15 cellular contexts compared by ENCODE assay signal in the genomic region with DNA sequence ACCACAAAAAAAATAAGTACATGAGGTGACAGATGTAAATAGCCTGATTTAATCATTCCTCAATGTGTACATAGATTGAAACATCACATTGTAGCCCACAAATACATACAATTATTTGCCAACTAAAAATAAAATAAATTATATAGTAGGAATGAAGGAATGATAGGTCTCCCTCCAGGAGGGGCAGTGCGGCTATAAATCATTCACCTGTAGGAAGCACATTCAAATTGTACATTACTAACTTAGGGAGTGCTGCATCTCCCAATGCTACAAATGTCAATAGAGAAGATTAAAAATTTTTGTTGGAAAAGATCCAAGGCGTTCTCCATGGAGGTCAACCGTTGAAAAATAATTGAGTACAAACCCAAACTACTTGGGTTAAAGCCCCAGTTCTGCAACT. TPM values are rescaled to one million over a fixed set of nuclear protein-coding genes. Genes with fewer than 3 reads are reported as not detected.
A peak's percentile ranks its signal among the peaks of the same experiment; 100 is the strongest.
DNase-seq lines count a peak whose midpoint lies in the region; ATAC-seq, FAIRE-seq and TF ChIP-seq lines count a peak whose summit lies in the region.
"Had no signal": no experiment of that assay in that cellular context is flagged by ENCODE, and none has a peak within 500 bp of the region (broad histone marks: within the 10 kb centered on the region; RNA-seq: fewer than 3 reads in every experiment).

No MANE protein-coding gene starts in this region.

- peak overlapping the region; percentile 29 for H3K4me2 ChIP-seq in A549

- H3K4me3 Mint-ChIP-seq in CD4-positive, alpha-beta memory T cell: peak overlapping the region in 4 of 8 donors; percentile 16 to 47 (median 22)
- H3K4me3 Mint-ChIP-seq in T-cell (peak overlapping the region in 2 of 3 donors; percentile 6 to 98), immature natural killer cell (peak overlapping the region in 3 of 5 donors; percentile 48 to 99 (median 52))
- H3K4me3 Mint-ChIP-seq: H9 had no signal

- DNase-seq in A549 (ENCODE audit: low read depth in 1 of 2, low spot score in 1 of 2) (no peak), T-cell (no peak), immature natural killer cell (no peak), COLO668 (lab: John Stamatoyannopoulos, UW; ENCODE audit: unreplicated experiment) (no peak)
- DNase-seq in CD4-positive, alpha-beta memory T cell: no peak
- no peak for DNase-seq in stimulated activated CD4-positive, alpha-beta T cell treated with anti-CD3 and anti-CD28 coated beads, Interleukin-15, amount 100 ng/mL, for 24 hours
- DNase-seq: activated CD4-positive, alpha-beta T cell treated with anti-CD3 and anti-CD28 coated beads, Interleukin-2, amount 10 ng/mL, durations not matched to agents 7 days and 5 days; activated effector memory CD4-positive, alpha-beta T cell treated with Interleukin-2 at 50 U/mL for 16 hours; adrenal gland; Calu3; dorsolateral prefrontal cortex; H9 had no signal

- intact Hi-C loops in CD4-positive, alpha-beta memory T cell (cut with micrococcal nuclease): no loop called here

- no peak for TF ChIP-seq EP300 in A549 (IDR thresholded peaks at IDR 0.05)

- H3K27me3 ChIP-seq in CD4-positive, alpha-beta memory T cell (ENCODE audit: insufficient read depth, low read length): no peaks in the 10 kb centered on the region
- H3K27me3 ChIP-seq: adrenal gland, cardiac muscle cell, dorsolateral prefrontal cortex had no signal

- H3K9me3 Mint-ChIP-seq in CD4-positive, alpha-beta memory T cell: peaks cover 0 to 5% (median 0%) of the 10 kb centered on the region in 8 donors
- H3K9me3 Mint-ChIP-seq in T-cell (no peaks in the 10 kb centered on the region), immature natural killer cell (no peaks in the 10 kb centered on the region)
- H3K9me3 Mint-ChIP-seq: activated CD4-positive, alpha-beta T cell treated with anti-CD3 and anti-CD28 coated beads, Interleukin-2, amount 10 ng/mL, durations not matched to agents 7 days and 5 days; H9 had no signal

- H3K27ac ChIP-seq in A549: no peak overlapping the region
- no peak overlapping the region for H3K27ac ChIP-seq in CD4-positive, alpha-beta memory T cell (ENCODE audit: low read depth, low read length)
- H3K27ac ChIP-seq: adrenal gland, cardiac muscle cell had no signal

- H3K36me3 Mint-ChIP-seq in CD4-positive, alpha-beta memory T cell: peaks cover 4 to 15% of the 10 kb centered on the region in 2 donors
- H3K36me3 Mint-ChIP-seq in T-cell: peaks cover 5% of the 10 kb centered on the region
- H3K36me3 Mint-ChIP-seq in immature natural killer cell: peaks cover 0 to 4% (median 3%) of the 10 kb centered on the region in 3 donors

- ATAC-seq in A549 (no peak), T-cell (replicated peaks in 1 of 4) (no peak), GM19351 (IDR thresholded peaks at IDR 0.05; ENCODE audit: unreplicated experiment) (no peak)

- POLR2A ChIA-PET in A549 (lab: Yijun Ruan, JAX): no interaction called here
- POLR2A ChIA-PET in CD4-positive, alpha-beta memory T cell (lab: Charles Lee; ENCODE audit: partially characterized antibody): no interaction called here
- POLR2A ChIA-PET in T-cell (lab: Charles Lee): interaction anchor here in 1 of 2 donors (2.3 kb wide), 1 partner anchor 12 kb away, joined by 6 read pairs; no protein-coding TSS in a partner anchor

- peak overlapping the region in 4 of 7 donors; percentile 50 to 100 (median 58) for H3K27ac Mint-ChIP-seq in CD4-positive, alpha-beta memory T cell
- H3K27ac Mint-ChIP-seq in T-cell (no peak overlapping the region), immature natural killer cell (peak overlapping the region; percentile 51 to 100 (median 100))
- H3K27ac Mint-ChIP-seq: activated CD4-positive, alpha-beta T cell treated with anti-CD3 and anti-CD28 coated beads, Interleukin-2, amount 10 ng/mL, durations not matched to agents 7 days and 5 days; H9 had no signal

- no peaks in the 10 kb centered on the region for H3K9me3 ChIP-seq in A549
- H3K9me3 ChIP-seq in CD4-positive, alpha-beta memory T cell (ENCODE audit: control insufficient read depth in 1 of 2, low read length in 2 of 2): no peaks in the 10 kb centered on the region
- H3K9me3 ChIP-seq: adrenal gland had no signal

- H3K4me1 ChIP-seq in A549: peaks cover 42% of the 10 kb centered on the region
- peaks cover 71% of the 10 kb centered on the region for H3K4me1 ChIP-seq in CD4-positive, alpha-beta memory T cell (ENCODE audit: insufficient read depth, low read length)

- no peak overlapping the region for H3K4me3 ChIP-seq in A549
- H3K4me3 ChIP-seq in CD4-positive, alpha-beta memory T cell (ENCODE audit: low read length in 2 of 2): no peak overlapping the region
- H3K4me3 ChIP-seq: adrenal gland, cardiac muscle cell, dorsolateral prefrontal cortex had no signal

- H3K27me3 Mint-ChIP-seq in CD4-positive, alpha-beta memory T cell: no peaks in the 10 kb centered on the region
- no peaks in the 10 kb centered on the region for H3K27me3 Mint-ChIP-seq in T-cell
- peaks cover 19 to 31% (median 22%) of the 10 kb centered on the region in 3 donors for H3K27me3 Mint-ChIP-seq in immature natural killer cell (ENCODE audit: low read depth in 3 of 3)
- H3K27me3 Mint-ChIP-seq: activated CD4-positive, alpha-beta T cell treated with anti-CD3 and anti-CD28 coated beads, Interleukin-2, amount 10 ng/mL, durations not matched to agents 7 days and 5 days had no signal

- peaks cover 44 to 82% (median 61%) of the 10 kb centered on the region in 4 donors for H3K4me1 Mint-ChIP-seq in CD4-positive, alpha-beta memory T cell
- peaks cover 71 to 78% (median 71%) of the 10 kb centered on the region in 3 donors for H3K4me1 Mint-ChIP-seq in T-cell
- peaks cover 80 to 81% of the 10 kb centered on the region in 2 donors for H3K4me1 Mint-ChIP-seq in immature natural killer cell

- 36% methylated on average over 3 of the region's 3 CpGs for WGBS in A549 (ENCODE audit: missing lambda C conversion rate)

- TF ChIP-seq CTCF in A549 (IDR thresholded peaks at IDR 0.05): no peak

- TF ChIP-seq RAD21 in A549 (conservative IDR thresholded peaks at IDR 0.05 in 1 of 2, IDR thresholded peaks at IDR 0.05 in 1 of 2): no peak

- no peak for FAIRE-seq in A549 (lab: Jason Lieb, UNC)
- FAIRE-seq: frontal cortex had no signal

- no peak for TF ChIP-seq POLR2A in A549 (IDR thresholded peaks at IDR 0.05; ENCODE audit: low read length)

- CTCF ChIA-PET in A549 (lab: Yijun Ruan, JAX): no interaction called here
- CTCF ChIA-PET in CD4-positive, alpha-beta memory T cell (lab: Charles Lee; ENCODE audit: partially characterized antibody): no interaction called here
- CTCF ChIA-PET in T-cell (lab: Charles Lee): interaction anchor here (0.7 to 1.0 kb wide), 2 partner anchors 40 to 41 kb away, joined by 3 to 5 read pairs; no protein-coding TSS in a partner anchor

- no peaks in the 10 kb centered on the region for H3K36me3 ChIP-seq in CD4-positive, alpha-beta memory T cell (ENCODE audit: insufficient read depth, low read length)
- H3K36me3 ChIP-seq: adrenal gland, cardiac muscle cell had no signal

TF ChIP-seq in A549, 52 proteins besides CTCF, POLR2A, EP300 and RAD21:
- TF ChIP-seq HOXB13 (CRISPR knock-in tag; IDR thresholded peaks at IDR 0.05; ENCODE audit: low read depth) (no peak), FOXS1 (CRISPR knock-in tag; IDR thresholded peaks at IDR 0.05) (no peak)

RNA-seq across cellular contexts. Expression of gene KBTBD2, which starts 4.2 kb away (rescaled TPM):
- polyA plus RNA-seq in A549 (2011; rRNA removed): 43.0 and 43.7 TPM in 2 replicates
- polyA plus RNA-seq in A549 (2012; cell fraction: cytosol; rRNA removed): 11.5 and 13.4 TPM in 2 replicates
- 10.9 and 17.7 TPM in 2 replicates for polyA plus RNA-seq in A549 (2012; cell fraction: nucleus; rRNA removed)
- 24.2 to 26.9 TPM (median 25.5 TPM) in 3 replicates for polyA plus RNA-seq in A549 (2017; fragmentation: RNase III; extraction: RNeasy Plus Mini Kit Qiagen cat#74134 plus additional on column Dnase treatment)
- 22.8 and 23.4 TPM in 2 replicates for polyA minus RNA-seq in A549 (2011; rRNA and poly(A)+ RNA removed)
- 10 to 100 TPM; 61.5 to 64.3 TPM for total RNA-seq in CD4-positive, alpha-beta memory T cell
- polyA plus RNA-seq in CD4-positive, alpha-beta memory T cell: 10 to 100 TPM; 27.4 to 39.0 TPM
- total RNA-seq in T-cell: 100 to 1,000 TPM in 1 of 5 donors, 10 to 100 TPM in 4; 46.5 to 108 (median 55.2) TPM
- 10 to 100 TPM; 31.3 to 79.2 (median 51.1) TPM for polyA plus RNA-seq in immature natural killer cell

Comparison
In these comparisons a context has a peak if more than half of its experiments do, and no peak if none do; other contexts are left out.
1. H3K27ac Mint-ChIP-seq: peak in CD4-positive, alpha-beta memory T cell (4 of 7) and immature natural killer cell (6 of 6); none in T-cell (0 of 2).
2. CTCF ChIA-PET loops: an anchor here in T-cell (0.7 to 1.0 kb wide); none called in A549 and CD4-positive, alpha-beta memory T cell.